26 cellular contexts compared by ENCODE assay signal in the genomic region with DNA sequence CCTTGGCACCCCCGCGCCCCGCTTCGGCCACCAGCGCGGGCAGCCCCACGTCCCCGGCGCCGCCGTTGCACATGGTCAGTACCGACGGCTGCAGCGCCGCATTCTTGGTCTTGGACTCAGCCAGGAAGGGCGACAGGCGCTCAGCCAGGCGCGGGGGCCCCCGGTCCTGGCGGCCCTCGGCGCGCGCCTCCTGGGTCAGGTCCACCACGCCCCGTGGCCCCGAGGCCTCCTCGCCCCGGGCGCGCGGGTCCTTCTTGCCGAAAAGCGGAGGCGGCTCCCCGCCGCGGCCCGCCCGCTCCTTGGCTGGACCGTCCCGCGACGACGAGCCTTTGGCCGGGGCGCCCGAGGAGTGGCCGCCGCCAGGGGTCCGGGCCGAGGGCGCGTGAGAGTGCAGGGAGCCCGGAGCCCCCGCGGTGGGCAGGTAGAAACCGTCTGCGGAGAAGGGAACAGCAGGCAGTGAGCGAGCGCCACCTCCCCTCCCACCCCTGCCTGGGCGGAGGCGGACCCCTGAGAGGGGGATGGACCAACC.
"Had no signal": no experiment of that assay in that cellular context is flagged by ENCODE, and none has a peak within 500 bp of the region (broad histone marks: within the 10 kb centered on the region; RNA-seq: fewer than 3 reads in every experiment).

No MANE protein-coding gene starts in this region.

- H3K27me3 ChIP-seq: adrenal gland, esophagus squamous epithelium, gastrocnemius medialis, heart left ventricle, pancreas, stomach, suprapubic skin, transverse colon had no signal

- H3K27ac ChIP-seq: adrenal gland, esophagus squamous epithelium, gastrocnemius medialis, pancreas, psoas muscle, suprapubic skin, transverse colon had no signal

- H3K9me3 ChIP-seq: adrenal gland, esophagus squamous epithelium, gastrocnemius medialis, heart left ventricle, pancreas, psoas muscle, stomach, suprapubic skin, transverse colon had no signal

- H3K4me3 ChIP-seq: adrenal gland, esophagus squamous epithelium, gastrocnemius medialis, heart left ventricle, lung, pancreas, psoas muscle, stomach, suprapubic skin, transverse colon had no signal

- H3K27ac Mint-ChIP-seq: activated naive CD8-positive, alpha-beta T cell; activated T-helper 2 cell treated with anti-CD3 and anti-CD28 coated beads, Interferon-gamma antibody, Interleukin-2, Interleukin-4, amounts not matched to agents 10 μg/mL and 5 μg/mL and 100 μg/mL, durations not matched to agents 14 hours and 24 hours and 36 hours; mesothelial cell of epicardium; natural killer cell; T-cell had no signal

- ATAC-seq: activated T-cell treated with anti-CD3 and anti-CD28 coated beads, Interleukin-2, amount 50 U/mL, for 4 hours; gastrocnemius medialis; heart left ventricle; left lobe of liver; pancreas; psoas muscle; right cardiac atrium; T-cell had no signal

- H3K4me3 Mint-ChIP-seq: activated naive CD8-positive, alpha-beta T cell; activated T-cell treated with anti-CD3 and anti-CD28 coated beads, Interleukin-2, amount 50 U/mL, for 4 hours; mesothelial cell of epicardium; natural killer cell; T-cell had no signal

- DNase-seq: activated CD8-positive, alpha-beta memory T cell treated with anti-CD3 and anti-CD28 coated beads, Interleukin-2, amount 50 U/mL, for 48 hours; activated naive CD4-positive, alpha-beta T cell; activated T-cell treated with anti-CD3 and anti-CD28 coated beads, Interleukin-2, amount 50 U/mL, for 4 hours; adrenal gland; central memory CD4-positive, alpha-beta T cell; dermis blood vessel endothelial cell; effector CD8-positive, alpha-beta T cell; esophagus squamous epithelium; gastrocnemius medialis; heart left ventricle; kidney; natural killer cell; pancreas; psoas muscle; stimulated activated CD4-positive, alpha-beta T cell treated with anti-CD3 and anti-CD28 coated beads, Interleukin-12 subunit alpha, Interleukin-12 subunit beta, amount 100 ng/mL, for 4 hours; stimulated activated CD4-positive, alpha-beta T cell treated with anti-CD3 and anti-CD28 coated beads, Interleukin-4, amount 100 ng/mL, for 4 hours; stomach; T-cell; transverse colon had no signal

- H3K9me3 Mint-ChIP-seq: activated T-cell treated with anti-CD3 and anti-CD28 coated beads, Interleukin-2, amount 50 U/mL, for 4 hours; activated T-helper 2 cell treated with anti-CD3 and anti-CD28 coated beads, Interferon-gamma antibody, Interleukin-2, Interleukin-4, amounts not matched to agents 10 μg/mL and 5 μg/mL and 100 μg/mL, durations not matched to agents 14 hours and 24 hours and 36 hours; mesothelial cell of epicardium; natural killer cell; T-cell had no signal

- H3K27me3 Mint-ChIP-seq: activated naive CD8-positive, alpha-beta T cell; T-cell had no signal

- H3K4me1 ChIP-seq: pancreas had no signal

- H3K4me1 Mint-ChIP-seq: mesothelial cell of epicardium had no signal
